ENCODE assay signal across 19 cellular contexts in the genomic region with DNA sequence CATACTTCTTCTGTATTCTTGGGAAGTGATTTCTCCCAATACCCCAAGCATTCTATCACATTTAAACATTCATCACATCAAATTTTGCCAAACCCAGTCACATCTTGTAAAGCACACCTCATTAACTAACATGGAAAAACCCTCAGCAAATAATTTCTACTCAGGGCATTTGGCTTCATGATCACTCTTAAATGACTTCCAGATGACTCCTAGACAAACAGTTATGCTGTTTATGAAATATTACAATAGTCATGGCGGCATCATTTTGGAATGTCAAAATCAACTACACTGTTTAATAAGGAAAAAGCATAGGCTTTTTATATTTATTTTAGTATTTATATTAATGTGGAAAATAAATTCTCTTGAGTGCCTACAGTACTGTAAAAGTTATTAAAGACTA.
DNase-seq lines count a peak whose midpoint lies in the region; ATAC-seq lines count a peak whose summit lies in the region.
"Had no signal": no experiment of that assay in that cellular context is flagged by ENCODE, and none has a peak within 500 bp of the region (broad histone marks: within the 10 kb centered on the region; RNA-seq: fewer than 3 reads in every experiment).

No MANE protein-coding gene starts in this region.

- peaks cover 34% of the 10 kb centered on the region for H3K4me1 ChIP-seq in adipocyte (ENCODE audit: control insufficient read depth, insufficient read depth, low read length)
- H3K4me1 ChIP-seq: BE2C had no signal

- in situ Hi-C loops in ACHN (cut with HindIII; ENCODE audit: low pct_ligation_motif_present, low pct_unique_long_range_greater_than_20kb, low sequenced_read_pairs): no loop called here

- no peaks in the 10 kb centered on the region for H3K27me3 ChIP-seq in adipocyte (replicated peaks; ENCODE audit: control insufficient read depth, insufficient read depth, low read length)
- H3K27me3 ChIP-seq: BE2C; BLaER1 treated with 17β-estradiol and CSF1 and Interleukin-3, amounts not matched to agents 10 nM and 100 nM had no signal

- H3K36me3 ChIP-seq in adipocyte (ENCODE audit: control insufficient read depth, insufficient read depth, low read length, severe bottlenecking): no peaks in the 10 kb centered on the region
- H3K36me3 ChIP-seq: BE2C; BLaER1 treated with 17β-estradiol and CSF1 and Interleukin-3, amounts not matched to agents 10 nM and 100 nM had no signal

- H3K4me3 ChIP-seq in adipocyte (ENCODE audit: low read length): no peak overlapping the region
- H3K4me3 ChIP-seq: BLaER1 treated with 17β-estradiol and CSF1 and Interleukin-3, amounts not matched to agents 10 nM and 100 nM; GM23248 had no signal

- peak; percentile 39 for DNase-seq in AG08395 (ENCODE audit: low spot score)
- peak; percentile 32 for DNase-seq in AG20443 (ENCODE audit: low spot score)
- peak; percentile 44 for DNase-seq in adipocyte (ENCODE audit: low read depth)
- DNase-seq in fibroblast of peridontal ligament (ENCODE audit: extremely low read depth): peak; percentile 57
- no peak for DNase-seq in CD1c-positive myeloid dendritic cell (ENCODE audit: extremely low spot score)
- no peak for DNase-seq in ACHN
- DNase-seq: AML-193; BE2C; Calu3; CD4-positive, alpha-beta memory T cell; COR-L47; DMS53; DMS79 treated with DMSO at 0.1 percent for 48 hours; GF-D8; GM23248; H7; HCEC 1CT had no signal

- no peak overlapping the region for H3K9ac ChIP-seq in adipocyte (ENCODE audit: low read length)
- H3K9ac ChIP-seq: BLaER1 treated with 17β-estradiol and CSF1 and Interleukin-3, amounts not matched to agents 10 nM and 100 nM; GM23248 had no signal

- ATAC-seq in GM19463 (IDR thresholded peaks at IDR 0.05; ENCODE audit: unreplicated experiment): no peak

- H3K9me3 ChIP-seq in adipocyte (ENCODE audit: control insufficient read depth, low read length): no peaks in the 10 kb centered on the region
- H3K9me3 ChIP-seq: BE2C; BLaER1 treated with 17β-estradiol and CSF1 and Interleukin-3, amounts not matched to agents 10 nM and 100 nM had no signal

Comparison
In these comparisons a context has a peak if more than half of its experiments do, and no peak if none do; other contexts are left out.
1. DNase-seq: peak in AG08395 (single experiment), AG20443 (single experiment), adipocyte (single experiment) and fibroblast of peridontal ligament (single experiment); none in CD1c-positive myeloid dendritic cell (single experiment) and ACHN (single experiment).